9 cellular contexts compared by ENCODE assay signal in the genomic region with DNA sequence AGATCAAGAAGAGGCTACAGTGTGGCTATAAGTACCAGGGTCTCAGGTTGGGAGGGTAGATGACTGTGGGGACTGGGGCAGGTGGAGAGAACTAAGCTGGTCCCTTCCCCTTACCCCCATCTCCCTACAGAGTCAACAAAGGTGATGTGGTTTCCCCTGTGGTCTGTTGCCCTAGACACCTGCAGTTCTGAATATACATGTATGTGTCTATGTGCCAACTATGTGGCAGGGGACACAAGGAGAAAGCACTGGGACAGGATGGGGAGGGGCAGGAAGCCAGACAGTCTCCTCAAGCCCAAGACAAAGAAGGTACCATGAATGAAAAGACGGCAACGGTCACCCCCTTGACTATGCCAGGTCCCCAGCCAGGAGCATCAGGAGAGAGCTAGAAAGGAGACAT. TPM values are rescaled to one million over a fixed set of nuclear protein-coding genes. Genes with fewer than 3 reads are reported as not detected.
A peak's percentile ranks its signal among the peaks of the same experiment; 100 is the strongest.
DNase-seq lines count a peak whose midpoint lies in the region; ATAC-seq and TF ChIP-seq lines count a peak whose summit lies in the region.
"Had no signal": no experiment of that assay in that cellular context is flagged by ENCODE, and none has a peak within 500 bp of the region (broad histone marks: within the 10 kb centered on the region; RNA-seq: fewer than 3 reads in every experiment).

No MANE protein-coding gene starts in this region.

- TF ChIP-seq CTCF in SK-N-SH (IDR thresholded peaks at IDR 0.05) = no peak

- H3K27ac ChIP-seq in aorta (ENCODE audit: low read depth in 1 of 2, low read length in 2 of 2) = peak overlapping the region; percentile 80 to 86
- H3K27ac ChIP-seq in SK-N-SH (ENCODE audit: low read depth in 2 of 2, low read length in 1 of 2) = no peak overlapping the region
- H3K27ac ChIP-seq: C4-2B had no signal

- H3F3A ChIP-seq in SK-N-SH (replicated peaks; ENCODE audit: insufficient read depth) = peaks cover 9% of the 10 kb centered on the region

- DNase-seq in stimulated activated naive CD4-positive, alpha-beta T cell (lab: John Stamatoyannopoulos, UW) = peak in 5 of 6 experiments; percentile 24 to 68 (median 63)
- DNase-seq in stimulated activated naive CD4-positive, alpha-beta T cell treated with Interleukin-2 at 50 U/mL for 16 hours (lab: John Stamatoyannopoulos, UW) = no peak
- DNase-seq in naive thymus-derived CD8-positive, alpha-beta T cell = peak in 7 of 10 donors; percentile 40 to 77 (median 62)
- DNase-seq in aorta = peak in 1 of 2 donors; percentile 36
- no peak for DNase-seq in SK-N-SH
- DNase-seq in T1000 (lab: John Stamatoyannopoulos, UW) = no peak

- no peaks in the 10 kb centered on the region for H3K9me3 Mint-ChIP-seq in activated naive CD8-positive, alpha-beta T cell (ENCODE audit: low read depth)
- no peaks in the 10 kb centered on the region for H3K9me3 Mint-ChIP-seq in naive thymus-derived CD8-positive, alpha-beta T cell

- peak; percentile 66 to 71 for ATAC-seq in naive thymus-derived CD8-positive, alpha-beta T cell
- ATAC-seq in aorta (ENCODE audit: low FRiP score) (no peak), GM18519 (IDR thresholded peaks at IDR 0.05; ENCODE audit: low FRiP score, unreplicated experiment) (no peak)

- no peaks in the 10 kb centered on the region for H3K9me2 ChIP-seq in SK-N-SH

- CTCF ChIA-PET in SK-N-SH (lab: Yijun Ruan, JAX) = interaction anchor here (1.9 to 25.6 kb wide), 3 partner anchors 13 to 112 kb away, joined by 8 to 458 read pairs (median 387); a partner anchor contains a TSS

- peaks cover 84% of the 10 kb centered on the region for H3K4me1 Mint-ChIP-seq in activated naive CD8-positive, alpha-beta T cell (ENCODE audit: low read depth)
- H3K4me1 Mint-ChIP-seq in naive thymus-derived CD8-positive, alpha-beta T cell = peaks cover 53 to 89% (median 87%) of the 10 kb centered on the region in 4 donors

- intact Hi-C loops in aorta (cut with DNase I) = no loop called here

- H3K4me1 ChIP-seq in aorta (ENCODE audit: control insufficient read depth in 1 of 2, insufficient read depth in 2 of 2, low read length in 2 of 2) = peaks cover 11% of the 10 kb centered on the region in 2 donors
- H3K4me1 ChIP-seq in SK-N-SH (ENCODE audit: control insufficient read depth in 1 of 2, insufficient read depth in 2 of 2, low read depth in 1 of 2, low read length in 1 of 2) = peaks cover 21 to 23% of the 10 kb centered on the region in 2 experiments; a peak in 3 of 4 replicates

- 85 to 94% methylated on average over 2 of the region's 2 CpGs for WGBS in aorta, 2 donors
- WGBS in SK-N-SH (ENCODE audit: low lambda C conversion rate) = 93% methylated on average over 2 of the region's 2 CpGs

- peaks cover 17% of the 10 kb centered on the region for H3K79me2 ChIP-seq in SK-N-SH (ENCODE audit: insufficient read depth)

- no peaks in the 10 kb centered on the region for H4K20me1 ChIP-seq in SK-N-SH (ENCODE audit: insufficient read depth)

- H3K27me3 Mint-ChIP-seq in activated naive CD8-positive, alpha-beta T cell = no peaks in the 10 kb centered on the region
- no peaks in the 10 kb centered on the region for H3K27me3 Mint-ChIP-seq in naive thymus-derived CD8-positive, alpha-beta T cell

- peak overlapping the region; percentile 90 for H3K27ac Mint-ChIP-seq in activated naive CD8-positive, alpha-beta T cell
- H3K27ac Mint-ChIP-seq in naive thymus-derived CD8-positive, alpha-beta T cell = peak overlapping the region; percentile 92 to 99 (median 96)

- H3K4me2 ChIP-seq in SK-N-SH = no peak overlapping the region

- POLR2A ChIA-PET in naive thymus-derived CD8-positive, alpha-beta T cell (lab: Charles Lee) = interaction anchor here (0.8 to 2.3 kb wide), 6 partner anchors 9 to 57 kb away, joined by 4 to 25 read pairs (median 10); no protein-coding TSS in a partner anchor
- POLR2A ChIA-PET in SK-N-SH (lab: Yijun Ruan, JAX) = no interaction called here

- H3K36me3 Mint-ChIP-seq in activated naive CD8-positive, alpha-beta T cell = no peaks in the 10 kb centered on the region
- H3K36me3 Mint-ChIP-seq in naive thymus-derived CD8-positive, alpha-beta T cell = no peaks in the 10 kb centered on the region

- H3K4me3 Mint-ChIP-seq in activated naive CD8-positive, alpha-beta T cell = peak overlapping the region; percentile 61
- H3K4me3 Mint-ChIP-seq in naive thymus-derived CD8-positive, alpha-beta T cell = peak overlapping the region; percentile 49 to 90 (median 80)

- H2AFZ ChIP-seq in SK-N-SH (ENCODE audit: low read depth) = no peak overlapping the region

- no peak overlapping the region for H3K4me3 ChIP-seq in aorta (ENCODE audit: low read length in 2 of 2)
- no peak overlapping the region for H3K4me3 ChIP-seq in SK-N-SH (ENCODE audit: low read depth in 2 of 2, low read length in 1 of 2)

- no peak for TF ChIP-seq EP300 in SK-N-SH (IDR thresholded peaks at IDR 0.05; ENCODE audit: borderline replicate concordance in 1 of 2, low read depth in 1 of 2, low read length in 1 of 2)

- H3K27me3 ChIP-seq in aorta (ENCODE audit: control insufficient read depth in 1 of 2, insufficient read depth in 2 of 2, low read length in 1 of 2) = no peaks in the 10 kb centered on the region
- no peaks in the 10 kb centered on the region for H3K27me3 ChIP-seq in SK-N-SH (ENCODE audit: insufficient read depth)

- H3K9me3 ChIP-seq in aorta (ENCODE audit: control insufficient read depth, low read length) (no peaks in the 10 kb centered on the region), SK-N-SH (no peaks in the 10 kb centered on the region)

- H3K36me3 ChIP-seq in aorta (ENCODE audit: control insufficient read depth in 1 of 2, insufficient read depth in 2 of 2, low read length in 1 of 2) = no peaks in the 10 kb centered on the region
- H3K36me3 ChIP-seq in SK-N-SH (replicated peaks in 1 of 2; ENCODE audit: control insufficient read depth in 1 of 2, insufficient read depth in 2 of 2, low read length in 1 of 2) = no peaks in the 10 kb centered on the region

- H3K9ac ChIP-seq in SK-N-SH = no peak overlapping the region

- TF ChIP-seq RAD21 in SK-N-SH (IDR thresholded peaks at IDR 0.05; ENCODE audit: low read length) = no peak

TF ChIP-seq in SK-N-SH, 30 proteins besides CTCF, POLR2A, EP300 and RAD21 (continues in another document):
- TF ChIP-seq, protein P1, sequence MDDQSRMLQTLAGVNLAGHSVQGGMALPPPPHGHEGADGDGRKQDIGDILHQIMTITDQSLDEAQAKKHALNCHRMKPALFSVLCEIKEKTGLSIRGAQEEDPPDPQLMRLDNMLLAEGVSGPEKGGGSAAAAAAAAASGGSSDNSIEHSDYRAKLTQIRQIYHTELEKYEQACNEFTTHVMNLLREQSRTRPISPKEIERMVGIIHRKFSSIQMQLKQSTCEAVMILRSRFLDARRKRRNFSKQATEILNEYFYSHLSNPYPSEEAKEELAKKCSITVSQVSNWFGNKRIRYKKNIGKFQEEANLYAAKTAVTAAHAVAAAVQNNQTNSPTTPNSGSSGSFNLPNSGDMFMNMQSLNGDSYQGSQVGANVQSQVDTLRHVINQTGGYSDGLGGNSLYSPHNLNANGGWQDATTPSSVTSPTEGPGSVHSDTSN (IDR thresholded peaks at IDR 0.05) = no peak
- TF ChIP-seq JUND (IDR thresholded peaks at IDR 0.05) = no peak
- no peak for TF ChIP-seq EZH2phosphoT487 (IDR thresholded peaks at IDR 0.05; ENCODE audit: borderline replicate concordance, low read depth)
- TF ChIP-seq, protein P2, sequence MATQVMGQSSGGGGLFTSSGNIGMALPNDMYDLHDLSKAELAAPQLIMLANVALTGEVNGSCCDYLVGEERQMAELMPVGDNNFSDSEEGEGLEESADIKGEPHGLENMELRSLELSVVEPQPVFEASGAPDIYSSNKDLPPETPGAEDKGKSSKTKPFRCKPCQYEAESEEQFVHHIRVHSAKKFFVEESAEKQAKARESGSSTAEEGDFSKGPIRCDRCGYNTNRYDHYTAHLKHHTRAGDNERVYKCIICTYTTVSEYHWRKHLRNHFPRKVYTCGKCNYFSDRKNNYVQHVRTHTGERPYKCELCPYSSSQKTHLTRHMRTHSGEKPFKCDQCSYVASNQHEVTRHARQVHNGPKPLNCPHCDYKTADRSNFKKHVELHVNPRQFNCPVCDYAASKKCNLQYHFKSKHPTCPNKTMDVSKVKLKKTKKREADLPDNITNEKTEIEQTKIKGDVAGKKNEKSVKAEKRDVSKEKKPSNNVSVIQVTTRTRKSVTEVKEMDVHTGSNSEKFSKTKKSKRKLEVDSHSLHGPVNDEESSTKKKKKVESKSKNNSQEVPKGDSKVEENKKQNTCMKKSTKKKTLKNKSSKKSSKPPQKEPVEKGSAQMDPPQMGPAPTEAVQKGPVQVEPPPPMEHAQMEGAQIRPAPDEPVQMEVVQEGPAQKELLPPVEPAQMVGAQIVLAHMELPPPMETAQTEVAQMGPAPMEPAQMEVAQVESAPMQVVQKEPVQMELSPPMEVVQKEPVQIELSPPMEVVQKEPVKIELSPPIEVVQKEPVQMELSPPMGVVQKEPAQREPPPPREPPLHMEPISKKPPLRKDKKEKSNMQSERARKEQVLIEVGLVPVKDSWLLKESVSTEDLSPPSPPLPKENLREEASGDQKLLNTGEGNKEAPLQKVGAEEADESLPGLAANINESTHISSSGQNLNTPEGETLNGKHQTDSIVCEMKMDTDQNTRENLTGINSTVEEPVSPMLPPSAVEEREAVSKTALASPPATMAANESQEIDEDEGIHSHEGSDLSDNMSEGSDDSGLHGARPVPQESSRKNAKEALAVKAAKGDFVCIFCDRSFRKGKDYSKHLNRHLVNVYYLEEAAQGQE (IDR thresholded peaks at IDR 0.05; ENCODE audit: low read depth, low read length) = no peak

RNA-seq across cellular contexts. Expression of a gene that starts 4.5 kb away (rescaled TPM):
- 100 to 1,000 TPM; 160 to 165 TPM for total RNA-seq in naive thymus-derived CD8-positive, alpha-beta T cell
- 10 to 100 TPM; 10.2 to 30.5 (median 14.3) TPM for polyA plus RNA-seq in naive thymus-derived CD8-positive, alpha-beta T cell
- 100 to 1,000 TPM; 144 to 192 TPM for total RNA-seq in aorta
- polyA plus RNA-seq in aorta (10 to 100 TPM; 17.0 to 93.4 TPM), SK-N-SH (2012; rRNA removed) (32.7 and 51.0 TPM in 2 replicates)
- polyA plus RNA-seq in SK-N-SH (2012; cell fraction: cytosol; rRNA removed) = 20.4 and 31.4 TPM in 2 replicates
- 227 and 305 TPM in 2 replicates for polyA plus RNA-seq in SK-N-SH (2012; cell fraction: nucleus; rRNA removed)

RNA-seq across cellular contexts. Expression of a gene that starts 51.2 kb away (rescaled TPM):
- total RNA-seq in naive thymus-derived CD8-positive, alpha-beta T cell = 10 to 100 TPM; 11.5 to 12.8 TPM
- 10 to 100 TPM in 1 of 3 donors, 1 to 10 TPM in 2; 9.4 to 11.6 (median 9.7) TPM for polyA plus RNA-seq in naive thymus-derived CD8-positive, alpha-beta T cell
- 10 to 100 TPM; 35.7 to 51.3 TPM for total RNA-seq in aorta
- polyA plus RNA-seq in aorta (10 to 100 TPM; 19.7 to 33.6 TPM), SK-N-SH (2012; rRNA removed) (7.3 and 8.1 TPM in 2 replicates)
- 4.7 and 6.8 TPM in 2 replicates for polyA plus RNA-seq in SK-N-SH (2012; cell fraction: cytosol; rRNA removed)
- polyA plus RNA-seq in SK-N-SH (2012; cell fraction: nucleus; rRNA removed) = 13.1 and 16.1 TPM in 2 replicates

Comparison
In these comparisons a context has a peak if more than half of its experiments do, and no peak if none do; other contexts are left out.
1. DNase-seq: peak in stimulated activated naive CD4-positive, alpha-beta T cell (5 of 6) and naive thymus-derived CD8-positive, alpha-beta T cell (7 of 10); none in stimulated activated naive CD4-positive, alpha-beta T cell treated with Interleukin-2 at 50 U/mL for 16 hours (single experiment), SK-N-SH (single experiment) and T1000 (single experiment).
2. ATAC-seq: peak in naive thymus-derived CD8-positive, alpha-beta T cell (2 of 2); none in aorta (single experiment) and GM18519 (single experiment).
3. H3K27ac ChIP-seq: peak in aorta (2 of 2); none in SK-N-SH (0 of 2).